Comparison of ENCODE assay signal across 2 cellular contexts in genomic region chr19:18470787-18471186, GRCh38.
TF ChIP-seq lines count a peak whose summit lies in the region.

No MANE protein-coding gene starts in this region.

TF ChIP-seq in IMR-90, 13 proteins besides CTCF, POLR2A, EP300 and RAD21:
- no peak for TF ChIP-seq BHLHE40 (IDR thresholded peaks at IDR 0.05; ENCODE audit: low read depth, low read length)
- no peak for TF ChIP-seq MAZ (IDR thresholded peaks at IDR 0.05; ENCODE audit: borderline replicate concordance, low read depth, low read length)
- TF ChIP-seq NFE2L2 (IDR thresholded peaks at IDR 0.05; ENCODE audit: low read depth, low read length), result no peak
- TF ChIP-seq RFX5 (IDR thresholded peaks at IDR 0.05; ENCODE audit: low read depth, low read length), result no peak
- TF ChIP-seq MAFK (IDR thresholded peaks at IDR 0.05; ENCODE audit: low read depth, low read length), result no peak
- no peak for TF ChIP-seq SMC3 (IDR thresholded peaks at IDR 0.05; ENCODE audit: low read depth, low read length)
- no peak for TF ChIP-seq USF2 (IDR thresholded peaks at IDR 0.05; ENCODE audit: low read depth, low read length)
- TF ChIP-seq ELK1 (IDR thresholded peaks at IDR 0.05; ENCODE audit: borderline replicate concordance, low read depth, low read length), result no peak
- TF ChIP-seq MXI1 (IDR thresholded peaks at IDR 0.05; ENCODE audit: borderline replicate concordance, low read depth, low read length), result no peak
- TF ChIP-seq RCOR1 (IDR thresholded peaks at IDR 0.05; ENCODE audit: insufficient replicate concordance, low read length), result no peak
- no peak for TF ChIP-seq CEBPB (IDR thresholded peaks at IDR 0.05; ENCODE audit: low read depth, low read length)
- TF ChIP-seq FOS (IDR thresholded peaks at IDR 0.05; ENCODE audit: low read depth, low read length), result no peak
- no peak for TF ChIP-seq CHD1 (IDR thresholded peaks at IDR 0.05; ENCODE audit: low read depth, low read length)

TF ChIP-seq in H1, 55 proteins besides CTCF, POLR2A, EP300 and RAD21:
- TF ChIP-seq KDM1A (IDR thresholded peaks at IDR 0.05; ENCODE audit: borderline replicate concordance, low read length) (no peak), EZH2 (IDR thresholded peaks at IDR 0.05; ENCODE audit: low read depth, low read length, severe bottlenecking) (no peak), SP2 (IDR thresholded peaks at IDR 0.05; ENCODE audit: low read length) (no peak), CBX5 (IDR thresholded peaks at IDR 0.05; ENCODE audit: low read depth, low read length) (no peak), ATF2 (IDR thresholded peaks at IDR 0.05; ENCODE audit: low read length) (no peak)
